Comparison of ENCODE assay signal across 1 cellular context in genomic region chr5:169201597-169201996, GRCh38.
TF ChIP-seq lines count a peak whose summit lies in the region.

No MANE protein-coding gene starts in this region.

TF ChIP-seq in GM23338, 12 proteins besides CTCF, POLR2A, EP300 and RAD21 (continued from another document):
- no peak for TF ChIP-seq EZH2 (IDR thresholded peaks at IDR 0.05; ENCODE audit: low read depth, unreplicated experiment)
- TF ChIP-seq JUNB (IDR thresholded peaks at IDR 0.05; ENCODE audit: unreplicated experiment): no peak
- TF ChIP-seq ZNF331 (CRISPR knock-in tag; IDR thresholded peaks at IDR 0.05; ENCODE audit: low read depth): no peak
- TF ChIP-seq CREB1 (CRISPR knock-in tag; IDR thresholded peaks at IDR 0.05; ENCODE audit: low read depth): no peak
- no peak for TF ChIP-seq ZNF114 (CRISPR knock-in tag; IDR thresholded peaks at IDR 0.05)
- no peak for TF ChIP-seq ZNF462 (CRISPR knock-in tag; IDR thresholded peaks at IDR 0.05)
- TF ChIP-seq EZH2phosphoT487 (IDR thresholded peaks at IDR 0.05; ENCODE audit: unreplicated experiment): no peak
